16 cellular contexts compared by ENCODE assay signal in the genomic region with DNA sequence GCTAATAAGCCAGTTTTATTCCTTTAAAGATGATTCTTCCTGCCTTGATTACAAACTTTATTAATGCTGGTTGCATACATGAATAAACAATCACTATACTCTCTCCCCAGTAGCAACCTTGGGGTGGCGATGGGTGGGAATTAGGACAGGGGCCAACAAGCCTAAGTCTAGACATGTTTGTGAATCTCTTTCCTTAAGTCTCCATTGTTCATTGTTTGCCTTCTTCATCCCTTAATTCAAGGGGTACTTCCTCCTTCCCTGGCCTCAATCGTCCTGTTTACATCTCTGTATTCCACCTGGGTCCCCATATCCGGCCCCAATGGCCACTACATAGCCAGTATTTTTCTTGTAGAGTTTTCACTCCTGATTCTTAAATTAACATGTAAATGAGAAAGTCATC.
DNase-seq lines count a peak whose midpoint lies in the region; ATAC-seq, FAIRE-seq and TF ChIP-seq lines count a peak whose summit lies in the region.
"Had no signal": no experiment of that assay in that cellular context is flagged by ENCODE, and none has a peak within 500 bp of the region (broad histone marks: within the 10 kb centered on the region; RNA-seq: fewer than 3 reads in every experiment).

No MANE protein-coding gene starts in this region.

- H3K9ac ChIP-seq in HCT116 (ENCODE audit: low read length) (peak overlapping the region; percentile 64), fibroblast of lung (ENCODE audit: insufficient read depth, low read length) (no peak overlapping the region), skeletal muscle satellite cell (ENCODE audit: low read depth, low read length) (peak overlapping the region; percentile 55)
- H3K9ac ChIP-seq: BLaER1 had no signal

- DNase-seq in HCT116 (ENCODE audit: low read depth, low spot score) (no peak), SJSA1 (ENCODE audit: low read depth in 1 of 2, low spot score in 2 of 2) (no peak), fibroblast of lung (ENCODE audit: low read depth in 2 of 2) (peak in 1 of 2 donors; percentile 29), NCI-H345 treated with DMSO at 0.1 percent for 48 hours (lab: John Stamatoyannopoulos, UW; ENCODE audit: unreplicated experiment) (no peak), DMS 273 treated with DMSO at 0.1 percent for 48 hours (lab: John Stamatoyannopoulos, UW) (no peak), NK-92 (lab: John Stamatoyannopoulos, UW; ENCODE audit: unreplicated experiment) (no peak), urothelium cell line (ENCODE audit: low spot score) (no peak)
- DNase-seq: activated CD4-positive, alpha-beta T cell treated with anti-CD3 and anti-CD28 coated beads, Interleukin-2, amount 50 U/mL, for 48 hours; dorsolateral prefrontal cortex; NCI-H1436; NCI-H526; pancreas; SIG-M5; stimulated activated CD4-positive, alpha-beta T cell treated with anti-CD3 and anti-CD28 coated beads, Interleukin-12 subunit alpha, Interleukin-12 subunit beta, amount 100 ng/mL, for 4 hours had no signal

- RAD21 ChIA-PET in HCT116 (lab: Charles Lee; ENCODE audit: low non-redundant PET in 1 of 2, low total read pairs in 2 of 2, uncharacterized antibody in 2 of 2, unreplicated experiment in 2 of 2), result no interaction called here

- intact Hi-C loops in HCT116 (cut with micrococcal nuclease), result no loop called here

- TF ChIP-seq POLR2A in HCT116 (IDR thresholded peaks at IDR 0.05; ENCODE audit: borderline replicate concordance, extremely low read depth, insufficient read depth, insufficient read length), result no peak

- no peak for ATAC-seq in HCT116

- H3K4me1 ChIP-seq in HCT116 (ENCODE audit: control insufficient read depth in 1 of 2, insufficient read depth in 2 of 2, low read length in 2 of 2), result peaks cover 92 to 96% of the 10 kb centered on the region in 2 experiments
- H3K4me1 ChIP-seq in SJSA1 (replicated peaks), result peaks cover 51% of the 10 kb centered on the region
- peaks cover 31% of the 10 kb centered on the region for H3K4me1 ChIP-seq in fibroblast of lung (ENCODE audit: control insufficient read depth, extremely low read depth, insufficient read depth, low read length)
- H3K4me1 ChIP-seq in skeletal muscle satellite cell (ENCODE audit: control insufficient read depth, insufficient read depth, low read length), result peaks cover 55% of the 10 kb centered on the region
- H3K4me1 ChIP-seq: BLaER1 had no signal

- H3K27ac ChIP-seq in HCT116 (ENCODE audit: low read depth, low read length), result peak overlapping the region; percentile 99
- H3K27ac ChIP-seq in SJSA1, result peak overlapping the region; percentile 63
- peak overlapping the region; percentile 45 for H3K27ac ChIP-seq in fibroblast of lung (ENCODE audit: insufficient read depth, low read length)
- H3K27ac ChIP-seq: BLaER1, dorsolateral prefrontal cortex had no signal

- H3K9me3 ChIP-seq in HCT116 (ENCODE audit: control insufficient read depth in 1 of 2, insufficient read depth in 1 of 2, low read depth in 1 of 2, low read length in 2 of 2) (no peaks in the 10 kb centered on the region), SJSA1 (replicated peaks) (no peaks in the 10 kb centered on the region), fibroblast of lung (ENCODE audit: control insufficient read depth, insufficient read depth, low read depth, low read length) (no peaks in the 10 kb centered on the region), skeletal muscle satellite cell (replicated peaks; ENCODE audit: low read length) (no peaks in the 10 kb centered on the region)
- H3K9me3 ChIP-seq: BLaER1, pancreas had no signal

- TF ChIP-seq RAD21 in HCT116 (IDR thresholded peaks at IDR 0.05; ENCODE audit: low read depth), result no peak

- H3K36me3 ChIP-seq in HCT116 (ENCODE audit: control insufficient read depth in 1 of 2, insufficient read depth in 2 of 2, low read length in 2 of 2) (no peaks in the 10 kb centered on the region; a peak in 1 of 4 replicates), SJSA1 (0 out of 2 replicates have a peak, but pooled peaks cover 4% of the 10 kb centered on the region), fibroblast of lung (ENCODE audit: control insufficient read depth, insufficient read depth, low read length) (no peaks in the 10 kb centered on the region), skeletal muscle satellite cell (ENCODE audit: insufficient read depth, low read length) (peaks cover 17% of the 10 kb centered on the region)
- H3K36me3 ChIP-seq: BLaER1, pancreas had no signal

- no peak overlapping the region for H3K4me3 ChIP-seq in HCT116 (replicated peaks in 1 of 2; ENCODE audit: low read depth in 1 of 2, low read length in 2 of 2)
- no peak overlapping the region for H3K4me3 ChIP-seq in SJSA1
- H3K4me3 ChIP-seq in fibroblast of lung (replicated peaks in 1 of 4; ENCODE audit: control extremely low read depth in 1 of 4, insufficient read depth in 1 of 4, low read depth in 3 of 4, low read length in 4 of 4), result no peak overlapping the region
- H3K4me3 ChIP-seq in skeletal muscle satellite cell (ENCODE audit: low read length), result no peak overlapping the region
- H3K4me3 ChIP-seq: BLaER1, dorsolateral prefrontal cortex had no signal

- CTCF ChIA-PET in HCT116 (lab: Charles Lee), result interaction anchor here (1.2 kb wide), 1 partner anchor 132 kb away, joined by 3 read pairs; no protein-coding TSS in a partner anchor

- H3K79me2 ChIP-seq in HCT116 (ENCODE audit: insufficient read depth, low read length) (peaks cover 73% of the 10 kb centered on the region), fibroblast of lung (ENCODE audit: control insufficient read depth, insufficient read depth, low read length) (peaks cover 35% of the 10 kb centered on the region)

- H3K9me2 ChIP-seq in HCT116 (ENCODE audit: insufficient read depth), result no peaks in the 10 kb centered on the region

- no peaks in the 10 kb centered on the region for H4K20me1 ChIP-seq in HCT116 (ENCODE audit: insufficient read depth)
- H4K20me1 ChIP-seq in fibroblast of lung (ENCODE audit: control insufficient read depth, extremely low read depth, insufficient read depth, low read length), result no peaks in the 10 kb centered on the region
- H4K20me1 ChIP-seq: BLaER1 had no signal

- no peaks in the 10 kb centered on the region for H3K27me3 ChIP-seq in HCT116 (ENCODE audit: insufficient read depth, low read length)
- no peaks in the 10 kb centered on the region for H3K27me3 ChIP-seq in SJSA1 (replicated peaks)
- H3K27me3 ChIP-seq in fibroblast of lung (ENCODE audit: control insufficient read depth, insufficient read depth, low read length), result no peaks in the 10 kb centered on the region
- H3K27me3 ChIP-seq in skeletal muscle satellite cell (ENCODE audit: control insufficient read depth, insufficient read depth, low read length), result no peaks in the 10 kb centered on the region
- H3K27me3 ChIP-seq: BLaER1, dorsolateral prefrontal cortex, pancreas had no signal

- TF ChIP-seq CTCF in HCT116 (IDR thresholded peaks at IDR 0.05 in 2 of 3, conservative IDR thresholded peaks at IDR 0.05 in 1 of 3; ENCODE audit: borderline replicate concordance in 1 of 3, insufficient read depth in 1 of 3, low read depth in 2 of 3, low read length in 2 of 3), result no peak
- no peak for TF ChIP-seq CTCF in fibroblast of lung (conservative IDR thresholded peaks at IDR 0.05 in 1 of 2, IDR thresholded peaks at IDR 0.05 in 1 of 2; ENCODE audit: low read depth in 1 of 2, low read length in 2 of 2)

- POLR2A ChIA-PET in HCT116 (lab: Charles Lee), result interaction anchor here (1.0 kb wide), 1 partner anchor 66 kb away, joined by 3 read pairs; the partner anchor contains the start of gene ARHGAP18

- FAIRE-seq in urothelium cell line (lab: Jason Lieb, UNC), result no peak
- FAIRE-seq: pancreas had no signal

- H2AFZ ChIP-seq in HCT116 (ENCODE audit: low read depth, low read length, poor library complexity, severe bottlenecking) (no peak overlapping the region), fibroblast of lung (ENCODE audit: low read length) (no peak overlapping the region)

- H3K4me2 ChIP-seq in HCT116 (ENCODE audit: low read length), result peak overlapping the region; percentile 71
- no peak overlapping the region for H3K4me2 ChIP-seq in fibroblast of lung (ENCODE audit: extremely low read depth, insufficient read depth, low read length)
- H3K4me2 ChIP-seq in skeletal muscle satellite cell (ENCODE audit: low read length), result peak overlapping the region; percentile 57
- H3K4me2 ChIP-seq: BLaER1 had no signal

- BruUV-seq in HCT116 (replicated peaks; lab: Mats Ljungman, UMichigan), result no TSS peak

TF ChIP-seq in HCT116, 20 proteins besides CTCF, POLR2A, EP300 and RAD21 (continues in another document):
- TF ChIP-seq CBX3 (IDR thresholded peaks at IDR 0.05; ENCODE audit: low read depth) (no peak), SRF (IDR thresholded peaks at IDR 0.05; ENCODE audit: low read depth) (no peak), JUND (IDR thresholded peaks at IDR 0.05) (no peak), ZNF274 (IDR thresholded peaks at IDR 0.05; ENCODE audit: low read depth, low read length) (no peak), ZBTB33 (IDR thresholded peaks at IDR 0.05; ENCODE audit: extremely low read depth, insufficient replicate concordance, low read length) (no peak), SIN3A (IDR thresholded peaks at IDR 0.05; ENCODE audit: low read depth) (no peak), YY1 (IDR thresholded peaks at IDR 0.05; ENCODE audit: extremely low read depth, insufficient replicate concordance, low read depth, low read length) (no peak), ZFX (IDR thresholded peaks at IDR 0.05) (no peak), SP1 (IDR thresholded peaks at IDR 0.05; ENCODE audit: low read depth) (no peak), ELF1 (IDR thresholded peaks at IDR 0.05; ENCODE audit: borderline replicate concordance, low read depth) (no peak), EZH2phosphoT487 (IDR thresholded peaks at IDR 0.05; ENCODE audit: borderline replicate concordance) (no peak), FOSL1 (IDR thresholded peaks at IDR 0.05; ENCODE audit: low read depth) (no peak), ATF3 (IDR thresholded peaks at IDR 0.05) (no peak)

Comparison
In these comparisons a context has a peak if more than half of its experiments do, and no peak if none do; other contexts are left out.
1. H3K27ac ChIP-seq: peak in every context shown above with its lines; median percentile 99 in HCT116; 63 in SJSA1; 45 in fibroblast of lung.